Comparison of ENCODE assay signal across 8 cellular contexts in genomic region chr6:33427585-33428218, GRCh38. TPM values are rescaled to one million over a fixed set of nuclear protein-coding genes. Genes with fewer than 3 reads are reported as not detected.
DNase-seq lines count a peak whose midpoint lies in the region; ATAC-seq and TF ChIP-seq lines count a peak whose summit lies in the region.

No MANE protein-coding gene starts in this region.

- ATAC-seq in GM23338 = no peak

- peak overlapping the region; percentile 90 for H3K4me3 Mint-ChIP-seq in GM23338

- POLR2A ChIA-PET in AG04449 (lab: Yijun Ruan, JAX) = no interaction called here

- H3K27me3 ChIP-seq in GM23338 (ENCODE audit: insufficient read depth) = no peaks in the 10 kb centered on the region
- no peaks in the 10 kb centered on the region for H3K27me3 ChIP-seq in kidney epithelial cell (ENCODE audit: control insufficient read depth, insufficient read depth, low read length)

- H3K4me2 ChIP-seq in GM23338 = peak overlapping the region; percentile 87

- peaks cover 30% of the 10 kb centered on the region for H3K36me3 Mint-ChIP-seq in GM23338 (ENCODE audit: low read depth)

- DNase-seq in AG04449 (ENCODE audit: low read depth, low spot score) = no peak
- peak; percentile 47 for DNase-seq in GM23338 (ENCODE audit: low spot score)
- peak; percentile 65 for DNase-seq in T-helper 9 cell
- DNase-seq in cardiac fibroblast (ENCODE audit: low read depth in 2 of 2) = no peak
- no peak for DNase-seq in kidney epithelial cell (ENCODE audit: low read depth)
- DNase-seq in stimulated activated CD4-positive, alpha-beta T cell treated with anti-CD3 and anti-CD28 coated beads, Interleukin-1b, Interleukin-23, amount 100 ng/mL, for 4 hours (ENCODE audit: low read depth in 2 of 2) = peak; percentile 63 to 66
- no peak for DNase-seq in NK-92 (lab: John Stamatoyannopoulos, UW; ENCODE audit: unreplicated experiment)
- no peak for DNase-seq in epidermal melanocyte (ENCODE audit: insufficient read length, low spot score)

- H3K36me3 ChIP-seq in GM23338 (ENCODE audit: insufficient read depth) (no peaks in the 10 kb centered on the region), kidney epithelial cell (ENCODE audit: control insufficient read depth, insufficient read depth, low read length) (no peaks in the 10 kb centered on the region)

- H3K4me1 ChIP-seq in GM23338 (ENCODE audit: insufficient read depth) = peaks cover 54% of the 10 kb centered on the region

- H3K27ac Mint-ChIP-seq in GM23338 = no peak overlapping the region

- H3K4me1 Mint-ChIP-seq in GM23338 = peaks cover 73% of the 10 kb centered on the region

- H3K9me2 ChIP-seq in GM23338 (ENCODE audit: insufficient read depth) = no peaks in the 10 kb centered on the region

- H4K20me1 ChIP-seq in GM23338 (replicated peaks; ENCODE audit: insufficient read depth) = no peaks in the 10 kb centered on the region; the same call in 1 of the 2 replicates

- H3K27me3 Mint-ChIP-seq in GM23338 (ENCODE audit: insufficient read depth, low read depth, poor library complexity) = peaks cover 31% of the 10 kb centered on the region

- H3K79me2 ChIP-seq in GM23338 (replicated peaks; ENCODE audit: insufficient read depth) = peaks cover 54% of the 10 kb centered on the region

- peaks cover 27% of the 10 kb centered on the region for H3F3A ChIP-seq in GM23338 (replicated peaks; ENCODE audit: low read depth)

- peak; percentile 4 for TF ChIP-seq CTCF in AG04449 (IDR thresholded peaks at IDR 0.05; ENCODE audit: insufficient read depth, low read length, missing control alignments)
- TF ChIP-seq CTCF in GM23338 (conservative IDR thresholded peaks at IDR 0.05; ENCODE audit: low read depth in 2 of 2) = peak in 1 of 2 experiments; percentile 49; a peak in 2 of 4 replicates
- peak; percentile 4 for TF ChIP-seq CTCF in cardiac fibroblast (IDR thresholded peaks at IDR 0.05; ENCODE audit: low read depth, low read length)
- TF ChIP-seq CTCF in kidney epithelial cell (IDR thresholded peaks at IDR 0.05; ENCODE audit: insufficient read depth, low read length, poor library complexity, severe bottlenecking) = peak; percentile 19

- H3K4me3 ChIP-seq in AG04449 (ENCODE audit: low read depth, low read length) = peak overlapping the region; percentile 66
- peak overlapping the region; percentile 68 for H3K4me3 ChIP-seq in GM23338
- H3K4me3 ChIP-seq in cardiac fibroblast (replicated peaks in 1 of 2; ENCODE audit: low read depth in 2 of 2, low read length in 2 of 2) = peak overlapping the region; percentile 71 to 73
- H3K4me3 ChIP-seq in kidney epithelial cell (ENCODE audit: low read depth, low read length) = peak overlapping the region; percentile 56

- H3K27ac ChIP-seq in GM23338 (ENCODE audit: low read depth) = no peak overlapping the region

- H2AFZ ChIP-seq in GM23338 = no peak overlapping the region

- CTCF ChIA-PET in AG04449 (lab: Yijun Ruan, JAX) = no interaction called here

- H3K9me3 Mint-ChIP-seq in GM23338 = no peaks in the 10 kb centered on the region

TF ChIP-seq in GM23338, 12 proteins besides CTCF, POLR2A, EP300 and RAD21:
- TF ChIP-seq EZH2phosphoT487 (IDR thresholded peaks at IDR 0.05; ENCODE audit: unreplicated experiment) = no peak
- no peak for TF ChIP-seq ZNF462 (CRISPR knock-in tag; IDR thresholded peaks at IDR 0.05)
- no peak for TF ChIP-seq STAT1 (IDR thresholded peaks at IDR 0.05; ENCODE audit: unreplicated experiment)

RNA-seq across cellular contexts. Expression of gene SYNGAP1, which starts 7.8 kb away (rescaled TPM):
- 36.9 and 45.0 TPM in 2 replicates for total RNA-seq in GM23338 (2014; rRNA removed; shearing (Covaris generic))
- polyA plus RNA-seq in GM23338 (2016; fragmentation: Nextera tagmentation; extraction: Ambion mirVana) = 12.9 and 13.9 TPM in 2 replicates
- total RNA-seq in kidney epithelial cell = 3.3 and 4.2 TPM in 2 replicates

RNA-seq across cellular contexts. Expression of gene CUTA, which starts 9.8 kb away (rescaled TPM):
- total RNA-seq in GM23338 (2014; rRNA removed; shearing (Covaris generic)) = 193 and 207 TPM in 2 replicates
- polyA plus RNA-seq in GM23338 (2016; fragmentation: Nextera tagmentation; extraction: Ambion mirVana) = 421 and 426 TPM in 2 replicates
- total RNA-seq in kidney epithelial cell = 226 and 227 TPM in 2 replicates

RNA-seq across cellular contexts. Expression of gene PHF1, which starts 16.9 kb away (rescaled TPM):
- 33.2 and 46.7 TPM in 2 replicates for total RNA-seq in GM23338 (2014; rRNA removed; shearing (Covaris generic))
- 29.4 and 31.4 TPM in 2 replicates for polyA plus RNA-seq in GM23338 (2016; fragmentation: Nextera tagmentation; extraction: Ambion mirVana)
- total RNA-seq in kidney epithelial cell = 27.9 and 28.0 TPM in 2 replicates

RNA-seq across cellular contexts. Expression of gene ZBTB9, which starts 26.7 kb away (rescaled TPM):
- total RNA-seq in GM23338 (2014; rRNA removed; shearing (Covaris generic)) = 17.9 and 25.2 TPM in 2 replicates
- polyA plus RNA-seq in GM23338 (2016; fragmentation: Nextera tagmentation; extraction: Ambion mirVana) = 13.5 and 13.6 TPM in 2 replicates
- total RNA-seq in kidney epithelial cell = 7.4 and 7.6 TPM in 2 replicates

RNA-seq across cellular contexts. Expression of gene KIFC1, which starts 36.1 kb away (rescaled TPM):
- 61.7 and 64.4 TPM in 2 replicates for total RNA-seq in GM23338 (2014; rRNA removed; shearing (Covaris generic))
- polyA plus RNA-seq in GM23338 (2016; fragmentation: Nextera tagmentation; extraction: Ambion mirVana) = 10.1 and 10.3 TPM in 2 replicates
- total RNA-seq in kidney epithelial cell = 8.4 and 10.3 TPM in 2 replicates

Comparison
In these comparisons a context has a peak if more than half of its experiments do, and no peak if none do; other contexts are left out.
1. DNase-seq: peak in GM23338 (single experiment), T-helper 9 cell (single experiment) and stimulated activated CD4-positive, alpha-beta T cell treated with anti-CD3 and anti-CD28 coated beads, Interleukin-1b, Interleukin-23, amount 100 ng/mL, for 4 hours (2 of 2); none in AG04449 (single experiment), cardiac fibroblast (0 of 2), kidney epithelial cell (single experiment), NK-92 (single experiment) and epidermal melanocyte (single experiment).
2. Peak in every context shown above with its lines, with median percentiles within 50 percentile points of each other: H3K4me3 ChIP-seq.